9 cellular contexts compared by ENCODE assay signal in genomic region chr17:43908111-43908721, GRCh38. TPM values are rescaled to one million over a fixed set of nuclear protein-coding genes. Genes with fewer than 3 reads are reported as not detected.
DNase-seq lines count a peak whose midpoint lies in the region; ATAC-seq, FAIRE-seq and TF ChIP-seq lines count a peak whose summit lies in the region.
"Had no signal": no experiment of that assay in that cellular context is flagged by ENCODE, and none has a peak within 500 bp of the region (broad histone marks: within the 10 kb centered on the region; RNA-seq: fewer than 3 reads in every experiment).

No MANE protein-coding gene starts in this region.

- H3K9me3 ChIP-seq in A549 (no peaks in the 10 kb centered on the region), left ventricle myocardium inferior (replicated peaks) (no peaks in the 10 kb centered on the region), prostate gland (no peaks in the 10 kb centered on the region)

- no peak for TF ChIP-seq CTCF in A549 (IDR thresholded peaks at IDR 0.05)
- TF ChIP-seq CTCF in HFFc6 (IDR thresholded peaks at IDR 0.05): no peak
- no peak for TF ChIP-seq CTCF in left ventricle myocardium inferior (IDR thresholded peaks at IDR 0.05; ENCODE audit: borderline replicate concordance)
- no peak for TF ChIP-seq CTCF in prostate gland (IDR thresholded peaks at IDR 0.05)

- TF ChIP-seq RAD21 in A549 (conservative IDR thresholded peaks at IDR 0.05 in 1 of 2, IDR thresholded peaks at IDR 0.05 in 1 of 2): no peak

- peak overlapping the region; percentile 72 for H3K4me3 Mint-ChIP-seq in HFFc6

- intact Hi-C loops in left ventricle myocardium inferior (cut with micrococcal nuclease): no loop called here
- intact Hi-C loops in prostate gland (cut with DNase I): no loop called here

- H3K27me3 Mint-ChIP-seq in HFFc6 (ENCODE audit: insufficient read depth): peaks cover 22% of the 10 kb centered on the region

- peak; percentile 4 to 67; a peak in 3 of 6 replicates for ATAC-seq in A549
- no peak for ATAC-seq in GM21515 (IDR thresholded peaks at IDR 0.05; ENCODE audit: unreplicated experiment)
- no peak for ATAC-seq in HG03432 (IDR thresholded peaks at IDR 0.05; ENCODE audit: unreplicated experiment)

- DNase-seq in A549 (ENCODE audit: low read depth in 1 of 2, low spot score in 1 of 2): peak; percentile 56 to 77
- peak; percentile 50 for DNase-seq in HFFc6
- peak; percentile 88 for DNase-seq in SK-N-DZ (ENCODE audit: low spot score)
- peak; percentile 69 for DNase-seq in left ventricle myocardium inferior
- DNase-seq in prostate gland (ENCODE audit: low spot score): peak; percentile 64

- H3K4me3 ChIP-seq in A549: no peak overlapping the region
- H3K4me3 ChIP-seq in left ventricle myocardium inferior: peak overlapping the region; percentile 93
- H3K4me3 ChIP-seq in prostate gland: peak overlapping the region; percentile 52 to 56

- H3K4me1 ChIP-seq in A549: peaks cover 24% of the 10 kb centered on the region
- H3K4me1 ChIP-seq in left ventricle myocardium inferior: peaks cover 46% of the 10 kb centered on the region
- peaks cover 6% of the 10 kb centered on the region for H3K4me1 ChIP-seq in prostate gland (replicated peaks)

- 0 out of 5 replicates have a peak, but pooled peaks of 1 of the 2 experiments have one; percentile 21 for TF ChIP-seq EP300 in A549 (IDR thresholded peaks at IDR 0.05)

- TF ChIP-seq POLR2A in A549 (IDR thresholded peaks at IDR 0.05; ENCODE audit: low read length) (no peak), prostate gland (IDR thresholded peaks at IDR 0.05) (peak; percentile 16)

- no peaks in the 10 kb centered on the region for H3K9me3 Mint-ChIP-seq in HFFc6

- no peaks in the 10 kb centered on the region for H3K36me3 Mint-ChIP-seq in HFFc6 (ENCODE audit: low read depth)

- H3K27me3 ChIP-seq in left ventricle myocardium inferior (ENCODE audit: low read depth): no peaks in the 10 kb centered on the region
- no peaks in the 10 kb centered on the region for H3K27me3 ChIP-seq in prostate gland (replicated peaks; ENCODE audit: insufficient read depth)

- POLR2A ChIA-PET in A549 (lab: Yijun Ruan, JAX): no interaction called here

- CTCF ChIA-PET in A549 (lab: Yijun Ruan, JAX): interaction anchor here (0.6 to 25.9 kb wide), 13 partner anchors 8 to 133 kb away, joined by 3 to 412 read pairs (median 13); partner anchors contain the start of gene PPY

- 57% methylated on average over 24 of the region's 24 CpGs for WGBS in A549 (ENCODE audit: missing lambda C conversion rate)
- 14% methylated on average over 24 of the region's 24 CpGs for WGBS in prostate gland

- H3K27ac ChIP-seq in A549 (no peak overlapping the region), angular gyrus (ENCODE audit: low read depth, low read length) (peak overlapping the region; percentile 97), left ventricle myocardium inferior (replicated peaks) (peak overlapping the region; percentile 79), prostate gland (peak overlapping the region; percentile 79 to 86)

- H3K36me3 ChIP-seq in left ventricle myocardium inferior (no peaks in the 10 kb centered on the region), prostate gland (no peaks in the 10 kb centered on the region)

- H3K27ac Mint-ChIP-seq in HFFc6: no peak overlapping the region

- H3K4me1 Mint-ChIP-seq in HFFc6 (ENCODE audit: low read depth): peaks cover 17% of the 10 kb centered on the region

- FAIRE-seq in A549 (lab: Jason Lieb, UNC): no peak

- H3K4me2 ChIP-seq in A549: peak overlapping the region; percentile 99

TF ChIP-seq in A549, 52 proteins besides CTCF, POLR2A, EP300 and RAD21:
- TF ChIP-seq MAX (IDR thresholded peaks at IDR 0.05) (0 out of 2 replicates have a peak, but pooled peaks have one; percentile 14), CHD4 (IDR thresholded peaks at IDR 0.05; ENCODE audit: borderline replicate concordance) (no peak)

RNA-seq across cellular contexts. Expression of gene MPP2, which starts 0.9 kb away (rescaled TPM):
- polyA plus RNA-seq in A549 (2011; rRNA removed) (3.8 and 4.1 TPM in 2 replicates), A549 (2017; fragmentation: RNase III; extraction: RNeasy Plus Mini Kit Qiagen cat#74134 plus additional on column Dnase treatment) (3.4 to 4.2 TPM (median 3.7 TPM) in 3 replicates)
- polyA plus RNA-seq in A549 (2012; cell fraction: cytosol; rRNA removed): 7.0 and 7.5 TPM in 2 replicates
- polyA plus RNA-seq in A549 (2012; cell fraction: nucleus; rRNA removed): 8.6 and 10.5 TPM in 2 replicates
- 7.3 and 7.4 TPM in 2 replicates for polyA minus RNA-seq in A549 (2011; rRNA and poly(A)+ RNA removed)
- 1 to 10 TPM in 3 of 6 experiments, under 1 TPM in 3; 0.62 to 1.3 (median 1.0) TPM for total RNA-seq in HFFc6 (2021; fragmentation: NEBNext Ultra II Directional; extraction: Animal tissue kit (Norgen Biotek cat#: 25700))
- 10.6 and 13.0 TPM in 2 replicates for polyA plus RNA-seq in SK-N-DZ (2014; cell fraction: cytosol; rRNA removed)
- polyA plus RNA-seq in SK-N-DZ (2014; cell fraction: nucleus; rRNA removed): 8.4 and 11.4 TPM in 2 replicates
- total RNA-seq in left ventricle myocardium inferior (12.1 TPM), prostate gland (10 to 100 TPM; 14.9 to 17.7 TPM)

RNA-seq across cellular contexts. Expression of gene PPY, which starts 34.1 kb away (rescaled TPM):
- polyA plus RNA-seq in A549 (2011; rRNA removed) (not detected in 2 replicates), A549 (2017; fragmentation: RNase III; extraction: RNeasy Plus Mini Kit Qiagen cat#74134 plus additional on column Dnase treatment) (not detected in 3 replicates)
- polyA plus RNA-seq in A549 (2012; cell fraction: cytosol; rRNA removed): 0.20 TPM in 1 of 2 replicates, not detected in the other
- not detected in 2 replicates for polyA plus RNA-seq in A549 (2012; cell fraction: nucleus; rRNA removed)
- not detected in 2 replicates for polyA minus RNA-seq in A549 (2011; rRNA and poly(A)+ RNA removed)
- total RNA-seq in HFFc6 (2021; fragmentation: NEBNext Ultra II Directional; extraction: Animal tissue kit (Norgen Biotek cat#: 25700)): not detected
- 99.5 and 123 TPM in 2 replicates for polyA plus RNA-seq in SK-N-DZ (2014; cell fraction: cytosol; rRNA removed)
- 54.4 and 69.0 TPM in 2 replicates for polyA plus RNA-seq in SK-N-DZ (2014; cell fraction: nucleus; rRNA removed)
- total RNA-seq in left ventricle myocardium inferior (not detected), prostate gland (not detected)
- total RNA-seq: glomerular endothelial cell had no signal

RNA-seq across cellular contexts. Expression of gene PYY, which starts 45.5 kb away (rescaled TPM):
- polyA plus RNA-seq in A549 (2011; rRNA removed) (not detected in 2 replicates), A549 (2017; fragmentation: RNase III; extraction: RNeasy Plus Mini Kit Qiagen cat#74134 plus additional on column Dnase treatment) (not detected in 3 replicates)
- not detected in 2 replicates for polyA plus RNA-seq in A549 (2012; cell fraction: cytosol; rRNA removed)
- polyA plus RNA-seq in A549 (2012; cell fraction: nucleus; rRNA removed): 0.07 TPM in 1 of 2 replicates, not detected in the other
- polyA minus RNA-seq in A549 (2011; rRNA and poly(A)+ RNA removed): not detected in 2 replicates
- total RNA-seq in HFFc6 (2021; fragmentation: NEBNext Ultra II Directional; extraction: Animal tissue kit (Norgen Biotek cat#: 25700)): under 1 TPM in 1 of 6 experiments, not detected in 5; 0.43 TPM
- polyA plus RNA-seq in SK-N-DZ (2014; cell fraction: cytosol; rRNA removed): 5.0 and 5.9 TPM in 2 replicates
- polyA plus RNA-seq in SK-N-DZ (2014; cell fraction: nucleus; rRNA removed): 0.73 and 2.0 TPM in 2 replicates
- total RNA-seq in left ventricle myocardium inferior (not detected), prostate gland (not detected)

Comparison
In these comparisons a context has a peak if more than half of its experiments do, and no peak if none do; other contexts are left out.
1. ATAC-seq: peak in A549 (2 of 2); none in GM21515 (single experiment) and HG03432 (single experiment).
2. H3K27ac ChIP-seq: peak in angular gyrus (single experiment), left ventricle myocardium inferior (single experiment) and prostate gland (2 of 2); none in A549 (0 of 2).
3. Peak in every context shown above with its lines, with median percentiles within 50 percentile points of each other: DNase-seq.